ENCODE assay signal across 9 cellular contexts in the genomic region with DNA sequence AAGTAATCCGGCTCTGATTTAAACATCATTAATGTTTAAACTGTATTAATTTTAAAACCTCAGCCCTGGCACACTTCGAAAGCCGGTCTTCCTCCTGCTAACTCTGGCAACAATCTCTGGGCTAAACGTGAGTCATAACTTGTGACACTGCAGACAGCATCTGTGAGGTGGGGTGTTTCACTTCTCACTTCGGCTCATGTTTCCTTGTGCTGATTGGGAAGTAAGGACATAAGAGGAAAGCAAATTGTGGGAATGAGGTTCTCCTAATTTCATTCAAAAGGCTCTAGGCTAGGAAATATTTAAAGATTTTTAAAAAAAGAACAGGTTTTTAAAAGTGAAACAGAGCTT.
DNase-seq lines count a peak whose midpoint lies in the region; ATAC-seq and TF ChIP-seq lines count a peak whose summit lies in the region.
"Had no signal": no experiment of that assay in that cellular context is flagged by ENCODE, and none has a peak within 500 bp of the region (broad histone marks: within the 10 kb centered on the region; RNA-seq: fewer than 3 reads in every experiment).

No MANE protein-coding gene starts in this region.

- no peaks in the 10 kb centered on the region for H3K9me3 ChIP-seq in CD4-positive, alpha-beta memory T cell (ENCODE audit: control insufficient read depth in 1 of 2, low read length in 2 of 2)

- H3K4me1 Mint-ChIP-seq in CD4-positive, alpha-beta memory T cell = no peaks in the 10 kb centered on the region

- no peak overlapping the region for H3K27ac ChIP-seq in CD4-positive, alpha-beta memory T cell (ENCODE audit: low read depth, low read length)
- H3K27ac ChIP-seq: VCaP had no signal

- POLR2A ChIA-PET in CD4-positive, alpha-beta memory T cell (lab: Charles Lee; ENCODE audit: partially characterized antibody) = no interaction called here

- H3K4me1 ChIP-seq in CD4-positive, alpha-beta memory T cell (ENCODE audit: insufficient read depth, low read length) = no peaks in the 10 kb centered on the region

- peaks cover 0 to 6% (median 0%) of the 10 kb centered on the region in 8 donors for H3K9me3 Mint-ChIP-seq in CD4-positive, alpha-beta memory T cell

- H3K27me3 ChIP-seq in CD4-positive, alpha-beta memory T cell (ENCODE audit: insufficient read depth, low read length) = no peaks in the 10 kb centered on the region

- CTCF ChIA-PET in CD4-positive, alpha-beta memory T cell (lab: Charles Lee; ENCODE audit: partially characterized antibody) = no interaction called here

- no peak overlapping the region for H3K4me3 ChIP-seq in CD4-positive, alpha-beta memory T cell (ENCODE audit: low read length in 2 of 2)

- intact Hi-C loops in CD4-positive, alpha-beta memory T cell (cut with micrococcal nuclease) = no loop called here

- no peak overlapping the region for H3K4me3 Mint-ChIP-seq in CD4-positive, alpha-beta memory T cell

- H3K27me3 Mint-ChIP-seq in CD4-positive, alpha-beta memory T cell = no peaks in the 10 kb centered on the region

- no peaks in the 10 kb centered on the region for H3K36me3 Mint-ChIP-seq in CD4-positive, alpha-beta memory T cell

- no peaks in the 10 kb centered on the region for H3K36me3 ChIP-seq in CD4-positive, alpha-beta memory T cell (ENCODE audit: insufficient read depth, low read length)

- peak; percentile 64 for ATAC-seq in HG02610 (IDR thresholded peaks at IDR 0.05; ENCODE audit: unreplicated experiment)
- peak; percentile 84 for ATAC-seq in SK-N-SH treated with all-trans-retinoic acid at 6 μM for 48 hours
- no peak for ATAC-seq in HG02981 (IDR thresholded peaks at IDR 0.05; ENCODE audit: unreplicated experiment)
- ATAC-seq in HG02642 (IDR thresholded peaks at IDR 0.05; ENCODE audit: poor library complexity, unreplicated experiment) = no peak

- H3K27ac Mint-ChIP-seq in CD4-positive, alpha-beta memory T cell = no peak overlapping the region

- DNase-seq in AG20443 (ENCODE audit: low spot score) (peak; percentile 71), iris pigment epithelial cell (ENCODE audit: low read depth) (peak; percentile 85), NCI-H1048 (lab: John Stamatoyannopoulos, UW) (no peak)
- no peak for DNase-seq in CD4-positive, alpha-beta memory T cell

TF ChIP-seq in SK-N-SH treated with all-trans-retinoic acid at 6 μM for 48 hours, 23 proteins besides CTCF, POLR2A, EP300 and RAD21:
- TF ChIP-seq, protein P1, sequence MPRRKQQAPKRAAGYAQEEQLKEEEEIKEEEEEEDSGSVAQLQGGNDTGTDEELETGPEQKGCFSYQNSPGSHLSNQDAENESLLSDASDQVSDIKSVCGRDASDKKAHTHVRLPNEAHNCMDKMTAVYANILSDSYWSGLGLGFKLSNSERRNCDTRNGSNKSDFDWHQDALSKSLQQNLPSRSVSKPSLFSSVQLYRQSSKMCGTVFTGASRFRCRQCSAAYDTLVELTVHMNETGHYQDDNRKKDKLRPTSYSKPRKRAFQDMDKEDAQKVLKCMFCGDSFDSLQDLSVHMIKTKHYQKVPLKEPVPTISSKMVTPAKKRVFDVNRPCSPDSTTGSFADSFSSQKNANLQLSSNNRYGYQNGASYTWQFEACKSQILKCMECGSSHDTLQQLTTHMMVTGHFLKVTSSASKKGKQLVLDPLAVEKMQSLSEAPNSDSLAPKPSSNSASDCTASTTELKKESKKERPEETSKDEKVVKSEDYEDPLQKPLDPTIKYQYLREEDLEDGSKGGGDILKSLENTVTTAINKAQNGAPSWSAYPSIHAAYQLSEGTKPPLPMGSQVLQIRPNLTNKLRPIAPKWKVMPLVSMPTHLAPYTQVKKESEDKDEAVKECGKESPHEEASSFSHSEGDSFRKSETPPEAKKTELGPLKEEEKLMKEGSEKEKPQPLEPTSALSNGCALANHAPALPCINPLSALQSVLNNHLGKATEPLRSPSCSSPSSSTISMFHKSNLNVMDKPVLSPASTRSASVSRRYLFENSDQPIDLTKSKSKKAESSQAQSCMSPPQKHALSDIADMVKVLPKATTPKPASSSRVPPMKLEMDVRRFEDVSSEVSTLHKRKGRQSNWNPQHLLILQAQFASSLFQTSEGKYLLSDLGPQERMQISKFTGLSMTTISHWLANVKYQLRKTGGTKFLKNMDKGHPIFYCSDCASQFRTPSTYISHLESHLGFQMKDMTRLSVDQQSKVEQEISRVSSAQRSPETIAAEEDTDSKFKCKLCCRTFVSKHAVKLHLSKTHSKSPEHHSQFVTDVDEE (CRISPR knock-in tag; IDR thresholded peaks at IDR 0.05) = no peak
- no peak for TF ChIP-seq ISL1 (CRISPR knock-in tag; IDR thresholded peaks at IDR 0.05)
- TF ChIP-seq, protein P2, sequence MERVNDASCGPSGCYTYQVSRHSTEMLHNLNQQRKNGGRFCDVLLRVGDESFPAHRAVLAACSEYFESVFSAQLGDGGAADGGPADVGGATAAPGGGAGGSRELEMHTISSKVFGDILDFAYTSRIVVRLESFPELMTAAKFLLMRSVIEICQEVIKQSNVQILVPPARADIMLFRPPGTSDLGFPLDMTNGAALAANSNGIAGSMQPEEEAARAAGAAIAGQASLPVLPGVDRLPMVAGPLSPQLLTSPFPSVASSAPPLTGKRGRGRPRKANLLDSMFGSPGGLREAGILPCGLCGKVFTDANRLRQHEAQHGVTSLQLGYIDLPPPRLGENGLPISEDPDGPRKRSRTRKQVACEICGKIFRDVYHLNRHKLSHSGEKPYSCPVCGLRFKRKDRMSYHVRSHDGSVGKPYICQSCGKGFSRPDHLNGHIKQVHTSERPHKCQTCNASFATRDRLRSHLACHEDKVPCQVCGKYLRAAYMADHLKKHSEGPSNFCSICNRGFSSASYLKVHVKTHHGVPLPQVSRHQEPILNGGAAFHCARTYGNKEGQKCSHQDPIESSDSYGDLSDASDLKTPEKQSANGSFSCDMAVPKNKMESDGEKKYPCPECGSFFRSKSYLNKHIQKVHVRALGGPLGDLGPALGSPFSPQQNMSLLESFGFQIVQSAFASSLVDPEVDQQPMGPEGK (CRISPR knock-in tag; IDR thresholded peaks at IDR 0.05; ENCODE audit: borderline replicate concordance) = no peak
- TF ChIP-seq CSDC2 (CRISPR knock-in tag; IDR thresholded peaks at IDR 0.05) = no peak
- TF ChIP-seq POU6F1 (CRISPR knock-in tag; IDR thresholded peaks at IDR 0.05; ENCODE audit: borderline replicate concordance, low read depth) = no peak

Comparison
In these comparisons a context has a peak if more than half of its experiments do, and no peak if none do; other contexts are left out.
1. DNase-seq: peak in AG20443 (single experiment) and iris pigment epithelial cell (single experiment); none in NCI-H1048 (single experiment) and CD4-positive, alpha-beta memory T cell (0 of 5).
2. ATAC-seq: peak in HG02610 (single experiment) and SK-N-SH treated with all-trans-retinoic acid at 6 μM for 48 hours (single experiment); none in HG02981 (single experiment) and HG02642 (single experiment).